In the genomic region with DNA sequence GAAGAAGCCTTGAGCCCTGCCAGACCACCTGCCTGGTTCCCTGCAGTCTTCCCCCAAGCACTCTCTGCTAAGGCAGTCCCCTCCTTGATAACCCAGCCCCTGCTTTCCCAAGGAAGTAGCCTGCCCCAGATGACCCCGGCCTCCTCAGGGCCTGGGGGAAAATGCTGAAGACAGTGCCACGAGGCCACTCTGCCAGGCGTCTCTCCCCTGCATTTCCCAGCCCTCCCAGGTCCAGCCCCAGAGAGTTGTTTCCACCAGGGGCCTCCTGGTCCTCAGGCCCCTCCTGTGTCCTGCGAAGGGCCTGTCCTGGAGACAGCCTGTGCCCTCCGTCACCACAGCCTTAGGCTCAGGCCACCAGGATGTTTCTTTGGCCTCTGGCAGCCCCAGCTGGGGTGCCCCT, we compare ENCODE assay signal across 18 cellular contexts.
"Had no signal": no experiment of that assay in that cellular context is flagged by ENCODE, and none has a peak within 500 bp of the region (broad histone marks: within the 10 kb centered on the region; RNA-seq: fewer than 3 reads in every experiment).

No MANE protein-coding gene starts in this region.

- H3K9me3 ChIP-seq: heart left ventricle, psoas muscle, sigmoid colon, stomach, thoracic aorta, transverse colon had no signal

- H3K27me3 ChIP-seq: heart left ventricle, sigmoid colon, stomach, transverse colon had no signal

- H3K4me1 ChIP-seq: heart left ventricle, sigmoid colon, stomach, transverse colon had no signal

- H3K27ac ChIP-seq: coronary artery, heart left ventricle, psoas muscle, sigmoid colon, skin epidermis, stomach, thoracic aorta, transverse colon had no signal

- H3K36me3 ChIP-seq: sigmoid colon, thoracic aorta, transverse colon had no signal

- DNase-seq: effector CD4-positive, alpha-beta T cell; foreskin melanocyte; heart left ventricle; hippocampal formation; kidney glomerular epithelial cell; mammary epithelial cell; psoas muscle; retina; sigmoid colon; stimulated activated naive CD4-positive, alpha-beta T cell; stomach; substantia nigra; transverse colon had no signal

- H3K9me3 Mint-ChIP-seq: mesothelial cell of epicardium; natural killer cell treated with Interleukin-12 subunit alpha and Interleukin-12 subunit beta and Interleukin-15 and Interleukin-18, amount 100 ng/mL, for 72 hours had no signal

- H3K27ac Mint-ChIP-seq: mesothelial cell of epicardium; natural killer cell treated with Interleukin-12 subunit alpha and Interleukin-12 subunit beta and Interleukin-15 and Interleukin-18, amount 100 ng/mL, for 72 hours had no signal

- H3K4me3 ChIP-seq: coronary artery, heart left ventricle, psoas muscle, sigmoid colon, skin epidermis, stomach, thoracic aorta, transverse colon had no signal

- H3K36me3 Mint-ChIP-seq: natural killer cell treated with Interleukin-12 subunit alpha and Interleukin-12 subunit beta and Interleukin-15 and Interleukin-18, amount 100 ng/mL, for 72 hours had no signal

- H3K4me3 Mint-ChIP-seq: mesothelial cell of epicardium; natural killer cell treated with Interleukin-12 subunit alpha and Interleukin-12 subunit beta and Interleukin-15 and Interleukin-18, amount 100 ng/mL, for 72 hours had no signal

- H3K27me3 Mint-ChIP-seq: natural killer cell treated with Interleukin-12 subunit alpha and Interleukin-12 subunit beta and Interleukin-15 and Interleukin-18, amount 100 ng/mL, for 72 hours had no signal
